8 cellular contexts compared by ENCODE assay signal in genomic region chr7:100799037-100799896, GRCh38. TPM values are rescaled to one million over a fixed set of nuclear protein-coding genes. Genes with fewer than 3 reads are reported as not detected.
DNase-seq lines count a peak whose midpoint lies in the region; ATAC-seq and TF ChIP-seq lines count a peak whose summit lies in the region.

No MANE protein-coding gene starts in this region.

- TF ChIP-seq POLR2A in NB4 (IDR thresholded peaks at IDR 0.05; ENCODE audit: extremely low read depth, insufficient read length) = no peak

- DNase-seq in NCI-H1092 (lab: John Stamatoyannopoulos, UW) = peak; percentile 25
- DNase-seq in NCI-H1092 treated with DMSO at 0.1 percent for 48 hours (lab: John Stamatoyannopoulos, UW) = no peak
- DNase-seq in NB4 (ENCODE audit: low read depth) = peak; percentile 88
- peak; percentile 78 for DNase-seq in choroid plexus epithelial cell (ENCODE audit: low read depth)
- peak; percentile 73 for DNase-seq in lung (ENCODE audit: low spot score)
- DNase-seq in stimulated activated CD8-positive, alpha-beta memory T cell treated with anti-CD3 and anti-CD28 coated beads, Interleukin-4, amount 100 ng/mL, for 24 hours (ENCODE audit: low read depth) = peak; percentile 16

- TF ChIP-seq CTCF in NB4 (IDR thresholded peaks at IDR 0.05; ENCODE audit: low read depth, low read length) (peak; percentile 86), VCaP (conservative IDR thresholded peaks at IDR 0.05) (peak; percentile 71), choroid plexus epithelial cell (conservative IDR thresholded peaks at IDR 0.05; ENCODE audit: low read depth, low read length) (peak; percentile 87), lung (IDR thresholded peaks at IDR 0.05; ENCODE audit: control extremely low read depth, extremely low read depth) (peak; percentile 63)

- H3K4me3 ChIP-seq in NB4 (ENCODE audit: low read depth, low read length) = no peak overlapping the region
- no peak overlapping the region for H3K4me3 ChIP-seq in choroid plexus epithelial cell (ENCODE audit: low read depth, low read length)
- no peak overlapping the region for H3K4me3 ChIP-seq in lung

- H3K9me3 ChIP-seq in lung (ENCODE audit: control insufficient read depth in 2 of 2, insufficient read depth in 1 of 2, low read length in 1 of 2) = no peaks in the 10 kb centered on the region

- no peak overlapping the region for H3K27ac ChIP-seq in VCaP
- H3K27ac ChIP-seq in lung (ENCODE audit: low read depth in 1 of 2, low read length in 1 of 2) = peak overlapping the region in 1 of 2 donors; percentile 41

- WGBS in lung, 2 donors = 12 to 13% methylated on average over 14 of the region's 14 CpGs

- no peaks in the 10 kb centered on the region for H3K27me3 ChIP-seq in lung (ENCODE audit: control insufficient read depth, insufficient read depth)

- no peak for ATAC-seq in lung (ENCODE audit: insufficient read depth, low FRiP score)
- ATAC-seq in GM18517 (IDR thresholded peaks at IDR 0.05; ENCODE audit: unreplicated experiment) = no peak

- H3K36me3 ChIP-seq in lung (ENCODE audit: control insufficient read depth in 2 of 2, insufficient read depth in 2 of 2, low read length in 2 of 2) = no peaks in the 10 kb centered on the region

- H3K4me1 ChIP-seq in lung (ENCODE audit: control insufficient read depth in 2 of 2, insufficient read depth in 2 of 2, low read length in 2 of 2) = peaks cover 4 to 18% of the 10 kb centered on the region in 2 donors

RNA-seq across cellular contexts. Expression of gene EPHB4, which starts 28.1 kb away (rescaled TPM):
- 10 to 100 TPM; 55.2 to 64.2 TPM for total RNA-seq in lung
- polyA plus RNA-seq in lung = 10 to 100 TPM; 21.7 to 45.7 TPM

RNA-seq across cellular contexts. Expression of gene SLC12A9, which starts 53.2 kb away (rescaled TPM):
- 10 to 100 TPM; 28.5 to 49.1 TPM for total RNA-seq in lung
- polyA plus RNA-seq in lung = 10 to 100 TPM; 29.2 to 52.6 TPM
